In the genomic region with DNA sequence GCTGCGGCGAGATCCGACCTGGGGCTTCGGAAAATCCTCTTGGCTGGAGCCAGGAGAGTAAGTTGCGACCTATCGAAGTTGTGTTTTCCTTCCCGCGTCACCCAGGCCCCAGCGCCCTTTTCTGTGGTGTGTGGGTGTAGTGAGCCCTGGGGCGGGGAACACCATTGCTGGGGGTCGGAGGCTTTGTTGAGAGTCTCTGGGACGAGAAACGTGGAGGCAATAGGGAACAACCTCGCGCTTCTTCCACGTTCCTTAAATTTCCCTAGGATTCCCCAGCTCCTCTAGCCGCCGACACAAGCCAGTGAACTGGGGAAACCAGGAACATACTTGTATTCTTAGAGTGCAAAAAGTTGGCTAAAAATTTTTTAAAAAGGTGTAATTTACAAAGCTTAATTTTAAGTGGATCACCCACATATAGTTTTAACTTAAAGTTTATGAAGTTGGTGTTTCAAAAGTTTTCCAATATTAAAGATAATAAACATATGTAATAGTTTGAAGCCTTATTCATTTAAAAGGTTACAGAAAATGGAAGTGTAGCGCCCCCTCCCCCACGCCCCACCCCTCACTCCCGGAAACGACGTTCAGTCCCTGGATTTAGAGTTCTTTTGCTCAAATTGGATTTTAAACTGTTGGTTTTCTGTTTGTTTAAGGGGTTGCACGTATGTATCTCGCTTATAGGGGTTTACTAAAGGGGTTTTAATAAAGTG, we compare ENCODE assay signal across 8 cellular contexts. TPM values are rescaled to one million over a fixed set of nuclear protein-coding genes. Genes with fewer than 3 reads are reported as not detected.
A peak's percentile ranks its signal among the peaks of the same experiment; 100 is the strongest.
DNase-seq lines count a peak whose midpoint lies in the region; ATAC-seq and TF ChIP-seq lines count a peak whose summit lies in the region.

No MANE protein-coding gene starts in this region.

- no peak overlapping the region for H2AFZ ChIP-seq in HCT116 (ENCODE audit: low read depth, low read length, poor library complexity, severe bottlenecking)

- no peaks in the 10 kb centered on the region for H3K9me3 ChIP-seq in HCT116 (ENCODE audit: control insufficient read depth in 1 of 2, insufficient read depth in 1 of 2, low read depth in 1 of 2, low read length in 2 of 2)
- no peaks in the 10 kb centered on the region for H3K9me3 ChIP-seq in prostate gland

- peak overlapping the region; percentile 84 for H3K27ac ChIP-seq in HCT116 (ENCODE audit: low read depth, low read length)
- H3K27ac ChIP-seq in prostate gland: peak overlapping the region; percentile 89 to 92

- H3K4me1 ChIP-seq in HCT116 (ENCODE audit: control insufficient read depth in 1 of 2, insufficient read depth in 2 of 2, low read length in 2 of 2) (peaks cover 14 to 23% of the 10 kb centered on the region in 2 experiments), prostate gland (replicated peaks) (no peaks in the 10 kb centered on the region)

- no peak for TF ChIP-seq POLR2A in HCT116 (IDR thresholded peaks at IDR 0.05; ENCODE audit: borderline replicate concordance, extremely low read depth, insufficient read depth, insufficient read length)
- no peak for TF ChIP-seq POLR2A in prostate gland (IDR thresholded peaks at IDR 0.05)
- TF ChIP-seq POLR2A in erythroblast (IDR thresholded peaks at IDR 0.05; ENCODE audit: low read length): no peak

- DNase-seq in GM06990 (ENCODE audit: extremely low read depth, insufficient read length): no peak
- no peak for DNase-seq in HCT116 (ENCODE audit: low read depth, low spot score)
- peak; percentile 54 for DNase-seq in RKO (ENCODE audit: low spot score)
- DNase-seq in fibroblast of mammary gland (ENCODE audit: low read depth): peak; percentile 9
- DNase-seq in prostate gland (ENCODE audit: low spot score): peak; percentile 33
- no peak for DNase-seq in erythroblast (lab: John Stamatoyannopoulos, UW)
- no peak for DNase-seq in NCI-H1436 (lab: John Stamatoyannopoulos, UW)
- DNase-seq in DMS79 treated with DMSO at 0.1 percent for 48 hours (lab: John Stamatoyannopoulos, UW): no peak

- no peaks in the 10 kb centered on the region for H3K9me2 ChIP-seq in HCT116 (ENCODE audit: insufficient read depth)

- POLR2A ChIA-PET in HCT116 (lab: Charles Lee): no interaction called here

- no peaks in the 10 kb centered on the region for H3K27me3 ChIP-seq in GM06990 (replicated peaks; ENCODE audit: control insufficient read depth, insufficient read depth, low read length)
- no peaks in the 10 kb centered on the region for H3K27me3 ChIP-seq in HCT116 (ENCODE audit: insufficient read depth, low read length)
- H3K27me3 ChIP-seq in prostate gland (replicated peaks; ENCODE audit: insufficient read depth): no peaks in the 10 kb centered on the region

- H4K20me1 ChIP-seq in HCT116 (ENCODE audit: insufficient read depth): no peaks in the 10 kb centered on the region

- H3K4me3 ChIP-seq in GM06990 (replicated peaks; ENCODE audit: low read depth, low read length): peak overlapping the region; percentile 87
- peak overlapping the region; percentile 92 to 99 for H3K4me3 ChIP-seq in HCT116 (replicated peaks in 1 of 2; ENCODE audit: low read depth in 1 of 2, low read length in 2 of 2)
- H3K4me3 ChIP-seq in fibroblast of mammary gland (ENCODE audit: control insufficient read depth, low read depth, low read length): peak overlapping the region; percentile 48
- H3K4me3 ChIP-seq in prostate gland: peak overlapping the region; percentile 65 to 66

- intact Hi-C loops in HCT116 (cut with micrococcal nuclease) (no loop called here), prostate gland (cut with DNase I) (loop anchor here (10.0 kb wide), 1 partner anchor 54 kb away; a partner anchor contains a TSS)

- no TSS peak for BruUV-seq in HCT116 (replicated peaks; lab: Mats Ljungman, UMichigan)

- CTCF ChIA-PET in HCT116 (lab: Charles Lee): no interaction called here

- H3K4me2 ChIP-seq in HCT116 (ENCODE audit: low read length): peak overlapping the region; percentile 86

- H3K79me2 ChIP-seq in HCT116 (ENCODE audit: insufficient read depth, low read length): peaks cover 55% of the 10 kb centered on the region

- H3K36me3 ChIP-seq in GM06990 (ENCODE audit: control insufficient read depth, insufficient read depth, low read length): no peaks in the 10 kb centered on the region
- H3K36me3 ChIP-seq in HCT116 (ENCODE audit: control insufficient read depth in 1 of 2, insufficient read depth in 2 of 2, low read length in 2 of 2): no peaks in the 10 kb centered on the region
- H3K36me3 ChIP-seq in prostate gland: no peaks in the 10 kb centered on the region

- RAD21 ChIA-PET in HCT116 (lab: Charles Lee; ENCODE audit: low non-redundant PET in 1 of 2, low total read pairs in 2 of 2, uncharacterized antibody in 2 of 2, unreplicated experiment in 2 of 2): no interaction called here

- no peak for TF ChIP-seq RAD21 in HCT116 (IDR thresholded peaks at IDR 0.05; ENCODE audit: low read depth)

- 2% methylated on average over 22 of the region's 25 CpGs for WGBS in prostate gland

- peak; percentile 32 for ATAC-seq in HCT116

- H3K9ac ChIP-seq in HCT116 (ENCODE audit: low read length): peak overlapping the region; percentile 98

- no peak for TF ChIP-seq CTCF in GM06990 (IDR thresholded peaks at IDR 0.05; ENCODE audit: insufficient read depth, low read length, poor library complexity, severe bottlenecking)
- TF ChIP-seq CTCF in HCT116 (IDR thresholded peaks at IDR 0.05 in 2 of 3, conservative IDR thresholded peaks at IDR 0.05 in 1 of 3; ENCODE audit: borderline replicate concordance in 1 of 3, insufficient read depth in 1 of 3, low read depth in 2 of 3, low read length in 2 of 3): no peak
- TF ChIP-seq CTCF in fibroblast of mammary gland (conservative IDR thresholded peaks at IDR 0.05; ENCODE audit: control insufficient read depth, insufficient read depth, low read depth, low read length): no peak
- no peak for TF ChIP-seq CTCF in prostate gland (IDR thresholded peaks at IDR 0.05)

TF ChIP-seq in HCT116, 20 proteins besides CTCF, POLR2A, EP300 and RAD21 (continues in another document):
- TF ChIP-seq, protein P1, sequence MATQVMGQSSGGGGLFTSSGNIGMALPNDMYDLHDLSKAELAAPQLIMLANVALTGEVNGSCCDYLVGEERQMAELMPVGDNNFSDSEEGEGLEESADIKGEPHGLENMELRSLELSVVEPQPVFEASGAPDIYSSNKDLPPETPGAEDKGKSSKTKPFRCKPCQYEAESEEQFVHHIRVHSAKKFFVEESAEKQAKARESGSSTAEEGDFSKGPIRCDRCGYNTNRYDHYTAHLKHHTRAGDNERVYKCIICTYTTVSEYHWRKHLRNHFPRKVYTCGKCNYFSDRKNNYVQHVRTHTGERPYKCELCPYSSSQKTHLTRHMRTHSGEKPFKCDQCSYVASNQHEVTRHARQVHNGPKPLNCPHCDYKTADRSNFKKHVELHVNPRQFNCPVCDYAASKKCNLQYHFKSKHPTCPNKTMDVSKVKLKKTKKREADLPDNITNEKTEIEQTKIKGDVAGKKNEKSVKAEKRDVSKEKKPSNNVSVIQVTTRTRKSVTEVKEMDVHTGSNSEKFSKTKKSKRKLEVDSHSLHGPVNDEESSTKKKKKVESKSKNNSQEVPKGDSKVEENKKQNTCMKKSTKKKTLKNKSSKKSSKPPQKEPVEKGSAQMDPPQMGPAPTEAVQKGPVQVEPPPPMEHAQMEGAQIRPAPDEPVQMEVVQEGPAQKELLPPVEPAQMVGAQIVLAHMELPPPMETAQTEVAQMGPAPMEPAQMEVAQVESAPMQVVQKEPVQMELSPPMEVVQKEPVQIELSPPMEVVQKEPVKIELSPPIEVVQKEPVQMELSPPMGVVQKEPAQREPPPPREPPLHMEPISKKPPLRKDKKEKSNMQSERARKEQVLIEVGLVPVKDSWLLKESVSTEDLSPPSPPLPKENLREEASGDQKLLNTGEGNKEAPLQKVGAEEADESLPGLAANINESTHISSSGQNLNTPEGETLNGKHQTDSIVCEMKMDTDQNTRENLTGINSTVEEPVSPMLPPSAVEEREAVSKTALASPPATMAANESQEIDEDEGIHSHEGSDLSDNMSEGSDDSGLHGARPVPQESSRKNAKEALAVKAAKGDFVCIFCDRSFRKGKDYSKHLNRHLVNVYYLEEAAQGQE (IDR thresholded peaks at IDR 0.05; ENCODE audit: low read depth): no peak
- TF ChIP-seq SRF (IDR thresholded peaks at IDR 0.05; ENCODE audit: low read depth) (no peak), CBX3 (IDR thresholded peaks at IDR 0.05; ENCODE audit: low read depth) (no peak), CEBPB (IDR thresholded peaks at IDR 0.05; ENCODE audit: low read depth) (no peak), SP1 (IDR thresholded peaks at IDR 0.05; ENCODE audit: low read depth) (no peak), EGR1 (IDR thresholded peaks at IDR 0.05; ENCODE audit: low read depth) (no peak), SIN3A (IDR thresholded peaks at IDR 0.05; ENCODE audit: low read depth) (0 out of 2 replicates have a peak, but pooled peaks have one; percentile 4)
- TF ChIP-seq, protein P2, sequence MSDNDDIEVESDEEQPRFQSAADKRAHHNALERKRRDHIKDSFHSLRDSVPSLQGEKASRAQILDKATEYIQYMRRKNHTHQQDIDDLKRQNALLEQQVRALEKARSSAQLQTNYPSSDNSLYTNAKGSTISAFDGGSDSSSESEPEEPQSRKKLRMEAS (IDR thresholded peaks at IDR 0.05): peak; percentile 13; the same call in 1 of the 2 replicates
- TF ChIP-seq, protein P3, sequence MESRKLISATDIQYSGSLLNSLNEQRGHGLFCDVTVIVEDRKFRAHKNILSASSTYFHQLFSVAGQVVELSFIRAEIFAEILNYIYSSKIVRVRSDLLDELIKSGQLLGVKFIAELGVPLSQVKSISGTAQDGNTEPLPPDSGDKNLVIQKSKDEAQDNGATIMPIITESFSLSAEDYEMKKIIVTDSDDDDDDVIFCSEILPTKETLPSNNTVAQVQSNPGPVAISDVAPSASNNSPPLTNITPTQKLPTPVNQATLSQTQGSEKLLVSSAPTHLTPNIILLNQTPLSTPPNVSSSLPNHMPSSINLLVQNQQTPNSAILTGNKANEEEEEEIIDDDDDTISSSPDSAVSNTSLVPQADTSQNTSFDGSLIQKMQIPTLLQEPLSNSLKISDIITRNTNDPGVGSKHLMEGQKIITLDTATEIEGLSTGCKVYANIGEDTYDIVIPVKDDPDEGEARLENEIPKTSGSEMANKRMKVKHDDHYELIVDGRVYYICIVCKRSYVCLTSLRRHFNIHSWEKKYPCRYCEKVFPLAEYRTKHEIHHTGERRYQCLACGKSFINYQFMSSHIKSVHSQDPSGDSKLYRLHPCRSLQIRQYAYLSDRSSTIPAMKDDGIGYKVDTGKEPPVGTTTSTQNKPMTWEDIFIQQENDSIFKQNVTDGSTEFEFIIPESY (IDR thresholded peaks at IDR 0.05; ENCODE audit: extremely low read depth, insufficient replicate concordance, low read length): no peak
- TF ChIP-seq, protein P4, sequence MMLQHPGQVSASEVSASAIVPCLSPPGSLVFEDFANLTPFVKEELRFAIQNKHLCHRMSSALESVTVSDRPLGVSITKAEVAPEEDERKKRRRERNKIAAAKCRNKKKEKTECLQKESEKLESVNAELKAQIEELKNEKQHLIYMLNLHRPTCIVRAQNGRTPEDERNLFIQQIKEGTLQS (IDR thresholded peaks at IDR 0.05): no peak

RNA-seq across cellular contexts. Expression of a gene that starts 0.6 kb away (rescaled TPM):
- total RNA-seq in HCT116 (2021; ENCODE audit: unreplicated experiment): 123 TPM
- polyA plus RNA-seq in HCT116 (2012): 69.2 and 81.4 TPM in 2 replicates
- total RNA-seq in prostate gland: 10 to 100 TPM; 19.5 to 63.2 TPM

RNA-seq across cellular contexts. Expression of a gene that starts 51.1 kb away (rescaled TPM):
- total RNA-seq in HCT116 (2021; ENCODE audit: unreplicated experiment) (0.05 TPM), prostate gland (1 to 10 TPM; 1.3 to 2.3 TPM)
- not detected in 2 replicates for polyA plus RNA-seq in HCT116 (2012)

Comparison
In these comparisons a context has a peak if more than half of its experiments do, and no peak if none do; other contexts are left out.
1. DNase-seq: peak in RKO (single experiment), fibroblast of mammary gland (single experiment) and prostate gland (single experiment); none in GM06990 (single experiment), HCT116 (single experiment), erythroblast (0 of 2), NCI-H1436 (single experiment) and DMS79 treated with DMSO at 0.1 percent for 48 hours (single experiment).
2. Peak in every context shown above with its lines, with median percentiles within 50 percentile points of each other: H3K4me3 ChIP-seq.